ENCODE assay signal across 8 cellular contexts in the genomic region with DNA sequence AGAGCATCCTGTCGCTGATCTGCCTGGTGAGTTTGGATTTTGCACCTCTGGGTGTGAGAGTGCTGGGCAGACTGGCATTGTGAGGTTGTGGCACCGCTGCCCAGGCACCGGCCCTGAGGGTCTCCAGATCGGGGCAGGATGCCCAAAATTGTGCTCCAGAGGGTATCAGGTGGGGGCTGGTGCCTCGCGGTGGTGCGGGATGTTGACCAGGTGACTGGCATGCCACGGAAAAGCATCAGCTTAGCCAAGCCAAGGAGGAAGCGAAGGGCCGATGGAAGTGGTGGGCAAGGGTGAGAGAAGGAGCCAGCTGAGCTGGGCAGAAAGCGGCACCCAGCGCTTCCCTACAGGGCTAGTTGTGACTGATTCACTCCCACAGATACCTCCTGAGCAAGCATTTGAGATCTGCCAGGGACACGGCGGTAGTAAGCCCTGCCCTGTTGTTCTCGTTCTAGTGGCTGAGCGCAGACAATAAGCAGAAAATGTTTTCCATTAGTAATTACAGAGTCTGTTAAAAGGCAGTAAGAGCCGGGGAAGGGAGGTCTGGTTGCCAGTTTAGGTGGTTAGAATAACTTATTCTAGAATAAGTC.
DNase-seq lines count a peak whose midpoint lies in the region; ATAC-seq and TF ChIP-seq lines count a peak whose summit lies in the region.

No MANE protein-coding gene starts in this region.

- H3K36me3 Mint-ChIP-seq in T-helper 2 cell treated with Interferon-gamma antibody and Interleukin-4, amounts not matched to agents 5 μg/mL and 100 μg/mL, for 36 hours (ENCODE audit: low read depth): no peaks in the 10 kb centered on the region
- no peaks in the 10 kb centered on the region for H3K36me3 Mint-ChIP-seq in stimulated activated memory B cell treated with anti-CD40 and anti-IgM and Interleukin-4, amounts not matched to agents 10 μg/mL and 1 μg/mL and 100 μg/mL, for 72 hours

- no peak for DNase-seq in T-helper 2 cell treated with Interferon-gamma antibody and Interleukin-4, amounts not matched to agents 5 μg/mL and 100 μg/mL, for 36 hours (ENCODE audit: low spot score)
- DNase-seq in T-helper 2 cell (no peak), SK-N-MC (ENCODE audit: low read depth, low spot score) (no peak), foreskin fibroblast (no peak)

- H3K4me3 ChIP-seq in SK-N-MC: peak overlapping the region; percentile 78
- H3K4me3 ChIP-seq in foreskin fibroblast (ENCODE audit: low read depth in 1 of 2, low read length in 2 of 2): peak overlapping the region; percentile 38 to 45

- peak overlapping the region; percentile 76 for H3K4me3 Mint-ChIP-seq in T-helper 2 cell treated with Interferon-gamma antibody and Interleukin-4, amounts not matched to agents 5 μg/mL and 100 μg/mL, for 36 hours
- H3K4me3 Mint-ChIP-seq in stimulated activated memory B cell treated with anti-CD40 and anti-IgM and Interleukin-4, amounts not matched to agents 10 μg/mL and 1 μg/mL and 100 μg/mL, for 72 hours: peak overlapping the region; percentile 77

- H3K27ac ChIP-seq in SK-N-MC: no peak overlapping the region

- no peaks in the 10 kb centered on the region for H3K9me3 ChIP-seq in SK-N-MC (ENCODE audit: low read depth, low read length)

- no peaks in the 10 kb centered on the region for H3K9me3 Mint-ChIP-seq in T-helper 2 cell treated with Interferon-gamma antibody and Interleukin-4, amounts not matched to agents 5 μg/mL and 100 μg/mL, for 36 hours
- H3K9me3 Mint-ChIP-seq in stimulated activated memory B cell treated with anti-CD40 and anti-IgM and Interleukin-4, amounts not matched to agents 10 μg/mL and 1 μg/mL and 100 μg/mL, for 72 hours: no peaks in the 10 kb centered on the region

- no peak for ATAC-seq in stimulated activated memory B cell treated with anti-CD40 and anti-IgM and Interleukin-4, amounts not matched to agents 10 μg/mL and 1 μg/mL and 100 μg/mL, for 72 hours
- ATAC-seq in GM21423 (IDR thresholded peaks at IDR 0.05; ENCODE audit: unreplicated experiment): no peak
- no peak for ATAC-seq in HG03095 (IDR thresholded peaks at IDR 0.05; ENCODE audit: unreplicated experiment)
- no peak for ATAC-seq in GM21390 (IDR thresholded peaks at IDR 0.05; ENCODE audit: unreplicated experiment)

- H3K36me3 ChIP-seq in SK-N-MC (ENCODE audit: insufficient read depth, low read length): no peaks in the 10 kb centered on the region

- no peak for TF ChIP-seq CTCF in foreskin fibroblast (IDR thresholded peaks at IDR 0.05; ENCODE audit: low read depth, low read length)

- H3K27me3 Mint-ChIP-seq in T-helper 2 cell treated with Interferon-gamma antibody and Interleukin-4, amounts not matched to agents 5 μg/mL and 100 μg/mL, for 36 hours (ENCODE audit: low read depth): peaks cover 3% of the 10 kb centered on the region
- H3K27me3 Mint-ChIP-seq in stimulated activated memory B cell treated with anti-CD40 and anti-IgM and Interleukin-4, amounts not matched to agents 10 μg/mL and 1 μg/mL and 100 μg/mL, for 72 hours: no peaks in the 10 kb centered on the region

- no peak overlapping the region for H3K27ac Mint-ChIP-seq in T-helper 2 cell treated with Interferon-gamma antibody and Interleukin-4, amounts not matched to agents 5 μg/mL and 100 μg/mL, for 36 hours
- peak overlapping the region; percentile 80 for H3K27ac Mint-ChIP-seq in stimulated activated memory B cell treated with anti-CD40 and anti-IgM and Interleukin-4, amounts not matched to agents 10 μg/mL and 1 μg/mL and 100 μg/mL, for 72 hours

- H3K4me1 Mint-ChIP-seq in T-helper 2 cell treated with Interferon-gamma antibody and Interleukin-4, amounts not matched to agents 5 μg/mL and 100 μg/mL, for 36 hours (ENCODE audit: low read depth): peaks cover 8% of the 10 kb centered on the region
- H3K4me1 Mint-ChIP-seq in stimulated activated memory B cell treated with anti-CD40 and anti-IgM and Interleukin-4, amounts not matched to agents 10 μg/mL and 1 μg/mL and 100 μg/mL, for 72 hours: peaks cover 20% of the 10 kb centered on the region

- peak overlapping the region; percentile 61 for H3K9ac ChIP-seq in SK-N-MC (ENCODE audit: insufficient read length)
